Comparison of ENCODE assay signal across 1 cellular context in genomic region chr17:66203274-66204015, GRCh38.
TF ChIP-seq lines count a peak whose summit lies in the region.

No MANE protein-coding gene starts in this region.

TF ChIP-seq in HepG2, 621 proteins besides CTCF, POLR2A, EP300 and RAD21 (continued from another document and continues in another):
- TF ChIP-seq ZNF749 (CRISPR knock-in tag; IDR thresholded peaks at IDR 0.05; ENCODE audit: borderline replicate concordance) (no peak), NFATC3 (CRISPR knock-in tag; IDR thresholded peaks at IDR 0.05) (no peak), ISX (CRISPR knock-in tag; conservative IDR thresholded peaks at IDR 0.05) (no peak), FOXA3 (CRISPR knock-in tag; IDR thresholded peaks at IDR 0.05) (no peak), BATF2 (CRISPR knock-in tag; IDR thresholded peaks at IDR 0.05) (no peak), ZNF331 (CRISPR knock-in tag; IDR thresholded peaks at IDR 0.05) (peak; percentile 48; the same call in 1 of the 2 replicates), DMAP1 (CRISPR knock-in tag; IDR thresholded peaks at IDR 0.05) (no peak), NCOA2 (CRISPR knock-in tag; IDR thresholded peaks at IDR 0.05) (no peak), PLSCR1 (CRISPR knock-in tag; IDR thresholded peaks at IDR 0.05; ENCODE audit: borderline replicate concordance) (no peak), ZNF687 (CRISPR knock-in tag; IDR thresholded peaks at IDR 0.05) (0 out of 2 replicates have a peak, but pooled peaks have one; percentile 12), POGK (CRISPR knock-in tag; conservative IDR thresholded peaks at IDR 0.05) (no peak), REPIN1 (CRISPR knock-in tag; IDR thresholded peaks at IDR 0.05; ENCODE audit: borderline replicate concordance, low read depth) (no peak), HMG20B (CRISPR knock-in tag; conservative IDR thresholded peaks at IDR 0.05) (no peak), TBP (CRISPR knock-in tag; IDR thresholded peaks at IDR 0.05) (no peak), FOXP1 (IDR thresholded peaks at IDR 0.05) (no peak), FOXP1 (CRISPR knock-in tag; IDR thresholded peaks at IDR 0.05) (no peak), MATR3 (CRISPR knock-in tag; IDR thresholded peaks at IDR 0.05) (no peak), GRHL1 (CRISPR knock-in tag; conservative IDR thresholded peaks at IDR 0.05) (no peak), ZNF598 (CRISPR knock-in tag; IDR thresholded peaks at IDR 0.05; ENCODE audit: borderline replicate concordance) (no peak), ZNF281 (CRISPR knock-in tag; IDR thresholded peaks at IDR 0.05; ENCODE audit: borderline replicate concordance) (peak; percentile 72; the same call in 1 of the 2 replicates), TFDP1 (CRISPR knock-in tag; IDR thresholded peaks at IDR 0.05; ENCODE audit: borderline replicate concordance) (peak; percentile 76; the same call in 1 of the 2 replicates), ZFP62 (CRISPR knock-in tag; IDR thresholded peaks at IDR 0.05) (no peak), RARG (CRISPR knock-in tag; IDR thresholded peaks at IDR 0.05; ENCODE audit: low read depth) (no peak), ZBTB33 (CRISPR knock-in tag; IDR thresholded peaks at IDR 0.05) (no peak), ZNF619 (CRISPR knock-in tag; IDR thresholded peaks at IDR 0.05) (no peak), GTF3A (CRISPR knock-in tag; conservative IDR thresholded peaks at IDR 0.05) (no peak), MAX (IDR thresholded peaks at IDR 0.05) (peak; percentile 88), PCBP1 (IDR thresholded peaks at IDR 0.05; ENCODE audit: borderline replicate concordance, low read depth, low read length) (no peak), RFX5 (IDR thresholded peaks at IDR 0.05; ENCODE audit: low read depth, low read length) (peak; percentile 76; the same call in 1 of the 2 replicates), DNMT1 (CRISPR knock-in tag; IDR thresholded peaks at IDR 0.05) (no peak), SMAD9 (CRISPR knock-in tag; IDR thresholded peaks at IDR 0.05) (no peak), U2AF1 (optimal IDR thresholded peaks at IDR 0.05; ENCODE audit: low read depth, low read length) (no peak), ZNF552 (CRISPR knock-in tag; IDR thresholded peaks at IDR 0.05; ENCODE audit: borderline replicate concordance) (no peak), NKX3-1 (CRISPR knock-in tag; IDR thresholded peaks at IDR 0.05) (no peak), RAD51 (IDR thresholded peaks at IDR 0.05; ENCODE audit: borderline replicate concordance) (no peak), ZNF703 (CRISPR knock-in tag; IDR thresholded peaks at IDR 0.05; ENCODE audit: borderline replicate concordance) (no peak), ZNF207 (IDR thresholded peaks at IDR 0.05; ENCODE audit: borderline replicate concordance) (no peak), ZNF589 (CRISPR knock-in tag; conservative IDR thresholded peaks at IDR 0.05) (no peak), DDIT3 (CRISPR knock-in tag; IDR thresholded peaks at IDR 0.05) (no peak), TFDP2 (CRISPR knock-in tag; IDR thresholded peaks at IDR 0.05) (0 out of 2 replicates have a peak, but pooled peaks have one; percentile 26), SETDB1 (CRISPR knock-in tag; IDR thresholded peaks at IDR 0.05; ENCODE audit: borderline replicate concordance) (0 out of 2 replicates have a peak, but pooled peaks have one; percentile 59), ZNF768 (CRISPR knock-in tag; IDR thresholded peaks at IDR 0.05) (no peak), HNF4G (IDR thresholded peaks at IDR 0.05; ENCODE audit: borderline replicate concordance, low read depth, low read length) (0 out of 2 replicates have a peak, but pooled peaks have one; percentile 30), HNF4G (CRISPR knock-in tag; IDR thresholded peaks at IDR 0.05; ENCODE audit: borderline replicate concordance, low read depth) (no peak), MAF1 (CRISPR knock-in tag; IDR thresholded peaks at IDR 0.05; ENCODE audit: borderline replicate concordance) (no peak), ATF1 (CRISPR knock-in tag; IDR thresholded peaks at IDR 0.05) (no peak), SP2 (CRISPR knock-in tag; IDR thresholded peaks at IDR 0.05) (peak; percentile 64), TARDBP (CRISPR knock-in tag; IDR thresholded peaks at IDR 0.05) (no peak), CEBPG (CRISPR knock-in tag; IDR thresholded peaks at IDR 0.05) (no peak), KDM4B (CRISPR knock-in tag; IDR thresholded peaks at IDR 0.05) (no peak), ATF7-NPFF (CRISPR knock-in tag; IDR thresholded peaks at IDR 0.05; ENCODE audit: low read depth) (peak; percentile 27; the same call in 1 of the 2 replicates)
